Comparison of ENCODE assay signal across 8 cellular contexts in genomic region chr2:158869122-158869521, GRCh38.
DNase-seq lines count a peak whose midpoint lies in the region; ATAC-seq, FAIRE-seq and TF ChIP-seq lines count a peak whose summit lies in the region.
"Not testable (repeated sequence)": the region's sequence is repeated elsewhere in the genome, so short reads cannot be mapped to it uniquely, and the experiment has no call there.

No MANE protein-coding gene starts in this region.

- H3K4me2 ChIP-seq in A549, SK-N-SH, hepatocyte: not testable (repeated sequence)

- FAIRE-seq in A549 (lab: Jason Lieb, UNC): not testable (repeated sequence)

- not testable (repeated sequence) for H3K4me1 Mint-ChIP-seq in activated CD8-positive, alpha-beta T cell treated with anti-CD3 and anti-CD28 coated beads for 36 hours (ENCODE audit: low read depth)
- H3K4me1 Mint-ChIP-seq in neural crest cell (peaks cover 28% of the 10 kb centered on the region), type B pancreatic cell (ENCODE audit: unreplicated experiment) (peaks cover 16% of the 10 kb centered on the region)

- H3K4me1 ChIP-seq in A549; SK-N-SH (ENCODE audit: control insufficient read depth in 1 of 2, insufficient read depth in 2 of 2, low read depth in 1 of 2, low read length in 1 of 2); hepatocyte (ENCODE audit: insufficient read depth): not testable (repeated sequence)

- not testable (repeated sequence) for H3K9me2 ChIP-seq in SK-N-SH; hepatocyte (replicated peaks; ENCODE audit: insufficient read depth)

- not testable (repeated sequence) for ATAC-seq in A549; activated CD8-positive, alpha-beta T cell treated with anti-CD3 and anti-CD28 coated beads for 36 hours

- not testable (repeated sequence) for H3K9me3 ChIP-seq in A549; SK-N-SH; hepatocyte (ENCODE audit: low read depth)

- not testable (repeated sequence) for H3K36me3 ChIP-seq in SK-N-SH (replicated peaks in 1 of 2; ENCODE audit: control insufficient read depth in 1 of 2, insufficient read depth in 2 of 2, low read length in 1 of 2); hepatocyte (replicated peaks; ENCODE audit: insufficient read depth, low read depth)

- DNase-seq in A549 (ENCODE audit: low read depth in 1 of 2, low spot score in 1 of 2); GM12864 (ENCODE audit: low read depth); SK-N-SH; hepatocyte (ENCODE audit: low spot score); neural crest cell (ENCODE audit: low read depth, low spot score); type B pancreatic cell (ENCODE audit: extremely low spot score, unreplicated experiment): not testable (repeated sequence)
- peak; percentile 46 for DNase-seq in activated CD8-positive, alpha-beta T cell treated with anti-CD3 and anti-CD28 coated beads for 36 hours

- TF ChIP-seq CTCF in A549 (IDR thresholded peaks at IDR 0.05) (0 out of 3 replicates have a peak, but pooled peaks have one; percentile 6), GM12864 (IDR thresholded peaks at IDR 0.05; ENCODE audit: low read depth, low read length, missing control alignments) (peak; percentile 1), SK-N-SH (IDR thresholded peaks at IDR 0.05) (peak; percentile 22), hepatocyte (IDR thresholded peaks at IDR 0.05; ENCODE audit: poor library complexity) (peak; percentile 19), type B pancreatic cell (conservative IDR thresholded peaks at IDR 0.05) (peak; percentile 27)
- TF ChIP-seq CTCF in activated CD8-positive, alpha-beta T cell treated with anti-CD3 and anti-CD28 coated beads for 36 hours (IDR thresholded peaks at IDR 0.05); neural crest cell (conservative IDR thresholded peaks at IDR 0.05): not testable (repeated sequence)

- intact Hi-C loops in activated CD8-positive, alpha-beta T cell treated with anti-CD3 and anti-CD28 coated beads for 36 hours (cut with micrococcal nuclease): not testable (repeated sequence)

- not testable (repeated sequence) for H3K4me3 ChIP-seq in A549; GM12864 (ENCODE audit: low read depth, low read length); SK-N-SH (ENCODE audit: low read depth in 2 of 2, low read length in 1 of 2); hepatocyte

- WGBS in A549 (ENCODE audit: missing lambda C conversion rate): 37% methylated on average over 3 of the region's 6 CpGs
- 44% methylated on average over 5 of the region's 6 CpGs for WGBS in SK-N-SH (ENCODE audit: low lambda C conversion rate)
- WGBS in hepatocyte (ENCODE audit: low lambda C conversion rate, missing lambda C conversion rate): 48% methylated on average over 4 of the region's 6 CpGs

- not testable (repeated sequence) for H2AFZ ChIP-seq in SK-N-SH (ENCODE audit: low read depth); hepatocyte

- CTCF ChIA-PET in A549 (lab: Yijun Ruan, JAX); SK-N-SH (lab: Yijun Ruan, JAX); activated CD8-positive, alpha-beta T cell treated with anti-CD3 and anti-CD28 coated beads for 36 hours (lab: Charles Lee): not testable (repeated sequence)

- POLR2A ChIA-PET in A549 (lab: Yijun Ruan, JAX); SK-N-SH (lab: Yijun Ruan, JAX); activated CD8-positive, alpha-beta T cell treated with anti-CD3 and anti-CD28 coated beads for 36 hours (lab: Charles Lee): not testable (repeated sequence)

- H3K27me3 ChIP-seq in SK-N-SH (ENCODE audit: insufficient read depth); hepatocyte: not testable (repeated sequence)

- not testable (repeated sequence) for H3K36me3 Mint-ChIP-seq in activated CD8-positive, alpha-beta T cell treated with anti-CD3 and anti-CD28 coated beads for 36 hours (ENCODE audit: low read depth); neural crest cell (ENCODE audit: low read depth); type B pancreatic cell

- not testable (repeated sequence) for H4K20me1 ChIP-seq in SK-N-SH (ENCODE audit: insufficient read depth); hepatocyte (ENCODE audit: insufficient read depth, poor library complexity, severe bottlenecking)

- H3K9ac ChIP-seq in SK-N-SH: not testable (repeated sequence)

- H3K9me3 Mint-ChIP-seq in activated CD8-positive, alpha-beta T cell treated with anti-CD3 and anti-CD28 coated beads for 36 hours; neural crest cell; type B pancreatic cell: not testable (repeated sequence)

- not testable (repeated sequence) for H3K79me2 ChIP-seq in SK-N-SH (ENCODE audit: insufficient read depth); hepatocyte

- not testable (repeated sequence) for H3F3A ChIP-seq in SK-N-SH (replicated peaks; ENCODE audit: insufficient read depth)

- H3K27ac ChIP-seq in A549; SK-N-SH (ENCODE audit: low read depth in 2 of 2, low read length in 1 of 2): not testable (repeated sequence)
- peak overlapping the region; percentile 84 for H3K27ac ChIP-seq in hepatocyte

- H3K27me3 Mint-ChIP-seq in activated CD8-positive, alpha-beta T cell treated with anti-CD3 and anti-CD28 coated beads for 36 hours; neural crest cell (ENCODE audit: low read depth); type B pancreatic cell: not testable (repeated sequence)

- not testable (repeated sequence) for TF ChIP-seq POLR2A in A549 (IDR thresholded peaks at IDR 0.05; ENCODE audit: low read length)

- TF ChIP-seq EP300 in A549 (IDR thresholded peaks at IDR 0.05); Ishikawa (IDR thresholded peaks at IDR 0.05; ENCODE audit: borderline replicate concordance); SK-N-SH (IDR thresholded peaks at IDR 0.05; ENCODE audit: borderline replicate concordance in 1 of 2, low read depth in 1 of 2, low read length in 1 of 2): not testable (repeated sequence)

- not testable (repeated sequence) for H3K27ac Mint-ChIP-seq in activated CD8-positive, alpha-beta T cell treated with anti-CD3 and anti-CD28 coated beads for 36 hours
- H3K27ac Mint-ChIP-seq in neural crest cell (ENCODE audit: unreplicated experiment) (peak overlapping the region; percentile 81), type B pancreatic cell (peak overlapping the region; percentile 79)

- TF ChIP-seq RAD21 in A549 (conservative IDR thresholded peaks at IDR 0.05 in 1 of 2, IDR thresholded peaks at IDR 0.05 in 1 of 2); SK-N-SH (IDR thresholded peaks at IDR 0.05; ENCODE audit: low read length): not testable (repeated sequence)
- TF ChIP-seq RAD21 in Ishikawa (IDR thresholded peaks at IDR 0.05; ENCODE audit: low read depth): peak; percentile 40; the same call in 1 of the 2 replicates

- H3K4me3 Mint-ChIP-seq in activated CD8-positive, alpha-beta T cell treated with anti-CD3 and anti-CD28 coated beads for 36 hours; type B pancreatic cell: not testable (repeated sequence)
- peak overlapping the region; percentile 45 for H3K4me3 Mint-ChIP-seq in neural crest cell
